Comparison of ENCODE assay signal across 18 cellular contexts in the genomic region with DNA sequence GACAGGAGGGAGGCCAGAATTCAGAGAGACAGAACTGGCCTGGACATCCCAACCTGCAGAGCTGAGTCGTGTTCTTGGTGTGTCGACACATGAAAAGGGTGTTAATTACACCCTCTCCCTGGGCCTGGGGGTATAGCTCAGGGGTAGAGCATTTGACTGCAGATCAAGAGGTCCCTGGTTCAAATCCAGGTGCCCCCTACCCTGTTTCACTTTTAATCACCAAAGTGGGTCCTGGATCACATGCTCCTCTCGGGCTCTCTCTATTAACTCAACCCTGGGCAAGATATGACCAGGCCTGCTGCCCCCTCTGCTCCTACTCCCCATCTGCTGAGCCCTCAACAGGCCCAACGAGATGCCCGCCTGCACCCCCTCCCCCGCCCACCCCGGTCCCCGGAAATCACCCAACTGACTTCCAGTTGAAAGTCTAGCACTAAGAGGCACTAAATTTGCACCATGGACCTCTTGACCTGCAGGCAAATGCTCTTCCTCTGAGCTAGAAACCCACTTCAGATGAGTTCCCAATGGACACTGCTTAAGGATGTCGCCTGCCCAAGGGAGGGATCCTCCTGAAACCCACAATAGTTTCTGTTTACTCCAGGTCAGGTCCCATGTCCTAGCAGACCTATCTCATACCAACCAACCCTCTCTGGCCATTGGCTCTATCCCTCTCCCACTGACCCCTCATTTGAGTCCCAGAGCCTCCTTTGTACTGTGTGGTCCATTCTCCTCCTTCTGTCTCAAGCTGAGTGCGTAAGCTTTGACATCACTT.
A peak's percentile ranks its signal among the peaks of the same experiment; 100 is the strongest.
DNase-seq lines count a peak whose midpoint lies in the region; ATAC-seq, FAIRE-seq and TF ChIP-seq lines count a peak whose summit lies in the region.
"Had no signal": no experiment of that assay in that cellular context is flagged by ENCODE, and none has a peak within 500 bp of the region (broad histone marks: within the 10 kb centered on the region; RNA-seq: fewer than 3 reads in every experiment).

No MANE protein-coding gene starts in this region.

- H3K27ac Mint-ChIP-seq in WTC11 (0 out of 2 replicates have a peak overlapping the region, but pooled peaks have one; percentile 50), osteocyte (ENCODE audit: unreplicated experiment) (no peak overlapping the region)
- H3K27ac Mint-ChIP-seq: activated T-helper 17 cell treated with anti-CD3 and anti-CD28 coated beads, Interleukin-2, amount 50 U/mL, for 72 hours had no signal

- H3K27me3 Mint-ChIP-seq in WTC11 (ENCODE audit: low read depth): peaks cover 18% of the 10 kb centered on the region
- H3K27me3 Mint-ChIP-seq in osteocyte (ENCODE audit: unreplicated experiment): peaks cover 14% of the 10 kb centered on the region

- POLR2A ChIA-PET in WTC11 (lab: Charles Lee): interaction anchor here (0.5 kb wide), 1 partner anchor 136 kb away, joined by 6 read pairs; no protein-coding TSS in a partner anchor

- H3K36me3 Mint-ChIP-seq in WTC11 (no peaks in the 10 kb centered on the region), osteocyte (ENCODE audit: unreplicated experiment) (no peaks in the 10 kb centered on the region)

- H3K4me3 Mint-ChIP-seq in WTC11: peak overlapping the region; percentile 15; the same call in 1 of the 2 replicates
- no peak overlapping the region for H3K4me3 Mint-ChIP-seq in osteocyte (ENCODE audit: unreplicated experiment)
- H3K4me3 Mint-ChIP-seq: activated T-helper 17 cell treated with anti-CD3 and anti-CD28 coated beads, Interleukin-2, amount 50 U/mL, for 72 hours had no signal

- TF ChIP-seq CTCF in WTC11 (IDR thresholded peaks at IDR 0.05): no peak
- no peak for TF ChIP-seq CTCF in osteocyte (IDR thresholded peaks at IDR 0.05)

- peak; percentile 34 for DNase-seq in NCI-H82 (lab: John Stamatoyannopoulos, UW)
- DNase-seq in NCI-H82 treated with DMSO at 0.1 percent for 48 hours (lab: John Stamatoyannopoulos, UW; ENCODE audit: unreplicated experiment): no peak
- DNase-seq in WTC11 (ENCODE audit: low spot score): peak; percentile 76
- peak; percentile 64 for DNase-seq in osteocyte (ENCODE audit: extremely low spot score, unreplicated experiment)
- DNase-seq in NK-92 treated with Interleukin-12 subunit alpha and Interleukin-12 subunit beta, amount 100 ng/mL, for 24 hours (lab: John Stamatoyannopoulos, UW): no peak
- DNase-seq in GM03348 (ENCODE audit: low spot score): no peak
- DNase-seq in GM19239 (ENCODE audit: insufficient read length, low spot score): no peak
- DNase-seq: ACHN; activated CD4-positive, CD25-positive, alpha-beta regulatory T cell; Calu3; effector CD8-positive, alpha-beta T cell; left ventricle myocardium superior; NCI-H774; SK-N-SH; stimulated activated CD4-positive, alpha-beta T cell treated with anti-CD3 and anti-CD28 coated beads, Interleukin-12 subunit alpha, Interleukin-12 subunit beta, amount 100 ng/mL, for 4 hours; uterus had no signal

- H3K4me1 Mint-ChIP-seq in WTC11 (peaks cover 4% of the 10 kb centered on the region; the same call in 1 of the 2 replicates), osteocyte (ENCODE audit: unreplicated experiment) (no peaks in the 10 kb centered on the region)
- H3K4me1 Mint-ChIP-seq: activated T-helper 17 cell treated with anti-CD3 and anti-CD28 coated beads, Interleukin-2, amount 50 U/mL, for 72 hours had no signal

- FAIRE-seq in GM19239 (lab: Jason Lieb, UNC): no peak

- H3K9me3 Mint-ChIP-seq in WTC11 (no peaks in the 10 kb centered on the region), osteocyte (ENCODE audit: unreplicated experiment) (no peaks in the 10 kb centered on the region)
- H3K9me3 Mint-ChIP-seq: activated T-helper 17 cell treated with anti-CD3 and anti-CD28 coated beads, Interleukin-2, amount 50 U/mL, for 72 hours had no signal

- ATAC-seq in HG03103 (IDR thresholded peaks at IDR 0.05; ENCODE audit: low read depth, unreplicated experiment): peak; percentile 56
- ATAC-seq in WTC11: peak; percentile 97
- ATAC-seq: activated T-helper 17 cell treated with anti-CD3 and anti-CD28 coated beads, Interleukin-2, amount 50 U/mL, for 72 hours; left ventricle myocardium superior had no signal

- CTCF ChIA-PET in WTC11 (lab: Charles Lee): interaction anchor here (0.6 to 3.3 kb wide), 5 partner anchors 10 to 351 kb away, joined by 3 to 25 read pairs (median 5); a partner anchor contains a TSS

TF ChIP-seq in WTC11, 78 proteins besides CTCF, POLR2A, EP300 and RAD21:
- TF ChIP-seq, protein P1, sequence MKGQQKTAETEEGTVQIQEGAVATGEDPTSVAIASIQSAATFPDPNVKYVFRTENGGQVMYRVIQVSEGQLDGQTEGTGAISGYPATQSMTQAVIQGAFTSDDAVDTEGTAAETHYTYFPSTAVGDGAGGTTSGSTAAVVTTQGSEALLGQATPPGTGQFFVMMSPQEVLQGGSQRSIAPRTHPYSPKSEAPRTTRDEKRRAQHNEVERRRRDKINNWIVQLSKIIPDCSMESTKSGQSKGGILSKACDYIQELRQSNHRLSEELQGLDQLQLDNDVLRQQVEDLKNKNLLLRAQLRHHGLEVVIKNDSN (CRISPR knock-in tag; IDR thresholded peaks at IDR 0.05): peak; percentile 56; the same call in 1 of the 2 replicates
- TF ChIP-seq ZNF396 (CRISPR knock-in tag; IDR thresholded peaks at IDR 0.05; ENCODE audit: borderline replicate concordance) (no peak), CREB1 (CRISPR knock-in tag; IDR thresholded peaks at IDR 0.05) (no peak)
- TF ChIP-seq, protein P2, sequence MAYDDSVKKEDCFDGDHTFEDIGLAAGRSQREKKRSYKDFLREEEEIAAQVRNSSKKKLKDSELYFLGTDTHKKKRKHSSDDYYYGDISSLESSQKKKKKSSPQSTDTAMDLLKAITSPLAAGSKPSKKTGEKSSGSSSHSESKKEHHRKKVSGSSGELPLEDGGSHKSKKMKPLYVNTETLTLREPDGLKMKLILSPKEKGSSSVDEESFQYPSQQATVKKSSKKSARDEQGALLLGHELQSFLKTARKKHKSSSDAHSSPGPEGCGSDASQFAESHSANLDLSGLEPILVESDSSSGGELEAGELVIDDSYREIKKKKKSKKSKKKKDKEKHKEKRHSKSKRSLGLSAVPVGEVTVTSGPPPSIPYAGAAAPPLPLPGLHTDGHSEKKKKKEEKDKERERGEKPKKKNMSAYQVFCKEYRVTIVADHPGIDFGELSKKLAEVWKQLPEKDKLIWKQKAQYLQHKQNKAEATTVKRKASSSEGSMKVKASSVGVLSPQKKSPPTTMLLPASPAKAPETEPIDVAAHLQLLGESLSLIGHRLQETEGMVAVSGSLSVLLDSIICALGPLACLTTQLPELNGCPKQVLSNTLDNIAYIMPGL (CRISPR knock-in tag; IDR thresholded peaks at IDR 0.05): 0 out of 2 replicates have a peak, but pooled peaks have one; percentile 30

Comparison
In these comparisons a context has a peak if more than half of its experiments do, and no peak if none do; other contexts are left out.
1. DNase-seq: peak in NCI-H82 (single experiment), WTC11 (single experiment) and osteocyte (single experiment); none in NCI-H82 treated with DMSO at 0.1 percent for 48 hours (single experiment), NK-92 treated with Interleukin-12 subunit alpha and Interleukin-12 subunit beta, amount 100 ng/mL, for 24 hours (single experiment), GM03348 (single experiment) and GM19239 (single experiment).